Comparison of ENCODE assay signal across 8 cellular contexts in genomic region chr20:651713-652610, GRCh38. TPM values are rescaled to one million over a fixed set of nuclear protein-coding genes. Genes with fewer than 3 reads are reported as not detected.
DNase-seq lines count a peak whose midpoint lies in the region; ATAC-seq, FAIRE-seq and TF ChIP-seq lines count a peak whose summit lies in the region.

No MANE protein-coding gene starts in this region.

- H3K36me3 ChIP-seq in keratinocyte (ENCODE audit: control insufficient read depth in 2 of 2, extremely low read depth in 1 of 2, insufficient read depth in 2 of 2, low read length in 2 of 2), result peaks cover 22 to 26% of the 10 kb centered on the region in 2 experiments
- H3K36me3 ChIP-seq in stomach smooth muscle (ENCODE audit: control insufficient read depth in 2 of 2, insufficient read depth in 2 of 2, low read length in 2 of 2), result peaks cover 22 to 33% of the 10 kb centered on the region in 2 donors

- dilution Hi-C loops in keratinocyte (cut with MboI; ENCODE audit: extremely low pct_ligation_motif_present, low sequenced_read_pairs), result no loop called here

- no peak overlapping the region for H2AFZ ChIP-seq in keratinocyte (ENCODE audit: control insufficient read depth, low read length)

- H4K20me1 ChIP-seq in keratinocyte (ENCODE audit: control insufficient read depth, extremely low read depth, insufficient read depth, low read length), result peaks cover 4% of the 10 kb centered on the region

- H3K9me3 ChIP-seq in keratinocyte (ENCODE audit: control insufficient read depth, low read depth, low read length) (no peaks in the 10 kb centered on the region), stomach smooth muscle (ENCODE audit: control insufficient read depth in 2 of 2, low read length in 2 of 2) (peaks cover 6 to 7% of the 10 kb centered on the region in 2 donors)

- peak overlapping the region; percentile 92 for H3K4me2 ChIP-seq in keratinocyte (ENCODE audit: control insufficient read depth, extremely low read depth, insufficient read depth, low read depth, low read length)

- no peak for FAIRE-seq in keratinocyte (lab: Jason Lieb, UNC)

- H3K27me3 ChIP-seq in keratinocyte (ENCODE audit: control insufficient read depth, extremely low read depth, insufficient read depth, low read length) (no peaks in the 10 kb centered on the region), stomach smooth muscle (ENCODE audit: control insufficient read depth in 1 of 2, insufficient read depth in 2 of 2, low read length in 2 of 2) (no peaks in the 10 kb centered on the region)

- peaks cover 28% of the 10 kb centered on the region for H3K79me2 ChIP-seq in keratinocyte (ENCODE audit: control insufficient read depth, insufficient read depth, low read length)

- peaks cover 9% of the 10 kb centered on the region for H3K27me3 Mint-ChIP-seq in activated T-cell treated with anti-CD3 and anti-CD28 coated beads, Interleukin-2, amount 50 U/mL, for 24 hours
- peaks cover 5% of the 10 kb centered on the region for H3K27me3 Mint-ChIP-seq in activated naive CD8-positive, alpha-beta T cell

- no peaks in the 10 kb centered on the region for H3K9me3 Mint-ChIP-seq in activated T-cell treated with anti-CD3 and anti-CD28 coated beads, Interleukin-2, amount 50 U/mL, for 24 hours
- H3K9me3 Mint-ChIP-seq in activated naive CD8-positive, alpha-beta T cell (ENCODE audit: low read depth), result no peaks in the 10 kb centered on the region

- H3K36me3 Mint-ChIP-seq in activated T-cell treated with anti-CD3 and anti-CD28 coated beads, Interleukin-2, amount 50 U/mL, for 24 hours (ENCODE audit: low read depth), result peaks cover 45% of the 10 kb centered on the region
- H3K36me3 Mint-ChIP-seq in activated naive CD8-positive, alpha-beta T cell, result peaks cover 8% of the 10 kb centered on the region

- DNase-seq in activated T-cell treated with anti-CD3 and anti-CD28 coated beads, Interleukin-2, amount 50 U/mL, for 24 hours, result peak; percentile 45
- DNase-seq in activated T-cell treated with anti-CD3 and anti-CD28 coated beads, Interleukin-2, amount 50 U/mL, for 1 hour, result no peak
- DNase-seq in keratinocyte (ENCODE audit: low read depth, low spot score) (no peak), dedifferentiated amniotic fluid mesenchymal stem cell (ENCODE audit: extremely low spot score) (no peak), islet precursor cell (no peak)

- H3K4me1 ChIP-seq in keratinocyte (ENCODE audit: control insufficient read depth, extremely low read depth, insufficient read depth, low read length) (peaks cover 13% of the 10 kb centered on the region), stomach smooth muscle (ENCODE audit: control insufficient read depth, insufficient read depth, low read length) (peaks cover 21% of the 10 kb centered on the region)

- H3K4me3 Mint-ChIP-seq in activated T-cell treated with anti-CD3 and anti-CD28 coated beads, Interleukin-2, amount 50 U/mL, for 24 hours, result peak overlapping the region; percentile 86
- peak overlapping the region; percentile 89 for H3K4me3 Mint-ChIP-seq in activated naive CD8-positive, alpha-beta T cell

- H3K27ac ChIP-seq in keratinocyte (ENCODE audit: control insufficient read depth, insufficient read depth, low read length) (peak overlapping the region; percentile 81), stomach smooth muscle (ENCODE audit: low read length) (peak overlapping the region; percentile 64)

- H3K9ac ChIP-seq in keratinocyte (ENCODE audit: control insufficient read depth, extremely low read depth, insufficient read depth, low read length) (peak overlapping the region; percentile 91), stomach smooth muscle (ENCODE audit: low read length in 2 of 2) (peak overlapping the region; percentile 56 to 76)

- ATAC-seq in GM21576 (IDR thresholded peaks at IDR 0.05; ENCODE audit: unreplicated experiment), result no peak

- H3K27ac Mint-ChIP-seq in activated T-cell treated with anti-CD3 and anti-CD28 coated beads, Interleukin-2, amount 50 U/mL, for 24 hours, result peak overlapping the region; percentile 90
- H3K27ac Mint-ChIP-seq in activated naive CD8-positive, alpha-beta T cell, result peak overlapping the region; percentile 83

- H3K4me1 Mint-ChIP-seq in activated T-cell treated with anti-CD3 and anti-CD28 coated beads, Interleukin-2, amount 50 U/mL, for 24 hours (ENCODE audit: low read depth), result peaks cover 35% of the 10 kb centered on the region
- peaks cover 27% of the 10 kb centered on the region for H3K4me1 Mint-ChIP-seq in activated naive CD8-positive, alpha-beta T cell (ENCODE audit: low read depth)

- no peak for TF ChIP-seq CTCF in keratinocyte (optimal IDR thresholded peaks at IDR 0.05 in 1 of 3, IDR thresholded peaks at IDR 0.05 in 1 of 3, conservative IDR thresholded peaks at IDR 0.05 in 1 of 3; ENCODE audit: extremely low read depth in 1 of 3, insufficient read depth in 2 of 3, low read length in 3 of 3)

- no peaks in the 10 kb centered on the region for H3K9me1 ChIP-seq in keratinocyte (ENCODE audit: control insufficient read depth, extremely low read depth, insufficient read depth, low read length)

- H3K4me3 ChIP-seq in keratinocyte (ENCODE audit: control insufficient read depth in 2 of 3, extremely low read depth in 1 of 3, insufficient read depth in 2 of 3, low read depth in 1 of 3, low read length in 3 of 3) (peak overlapping the region; percentile 72 to 95 (median 76)), stomach smooth muscle (ENCODE audit: low read length in 2 of 2) (peak overlapping the region; percentile 79 to 93)

RNA-seq across cellular contexts. Expression of gene SRXN1, which starts 1.0 kb away (rescaled TPM):
- 49.9 to 55.3 TPM (median 51.7 TPM) in 3 replicates for polyA plus RNA-seq in keratinocyte
- 14.3 TPM for polyA plus RNA-seq in keratinocyte (2011; ENCODE audit: low read depth)
- polyA plus RNA-seq in keratinocyte (2011; cell fraction: cytosol; rRNA removed), result 47.5 and 68.9 TPM in 2 replicates
- 24.0 and 25.8 TPM in 2 replicates for polyA plus RNA-seq in keratinocyte (2011; cell fraction: nucleus; rRNA removed)
- 46.6 and 56.9 TPM in 2 replicates for polyA plus RNA-seq in keratinocyte (2012; ENCODE audit: low replicate concordance)
- 38.6 to 43.2 TPM (median 41.1 TPM) in 3 replicates for polyA minus RNA-seq in keratinocyte
- 53.3 TPM for polyA minus RNA-seq in keratinocyte (2011; cell fraction: cytosol; rRNA and poly(A)+ RNA removed)
- 14.9 and 20.7 TPM in 2 replicates for polyA minus RNA-seq in keratinocyte (2011; cell fraction: nucleus; rRNA and poly(A)+ RNA removed)

RNA-seq across cellular contexts. Expression of gene SCRT2, which starts 23.6 kb away (rescaled TPM):
- not detected in 3 replicates for polyA plus RNA-seq in keratinocyte
- polyA plus RNA-seq in keratinocyte (2011; ENCODE audit: low read depth), result not detected
- polyA plus RNA-seq in keratinocyte (2011; cell fraction: cytosol; rRNA removed), result not detected in 2 replicates
- not detected in 2 replicates for polyA plus RNA-seq in keratinocyte (2011; cell fraction: nucleus; rRNA removed)
- not detected in 2 replicates for polyA plus RNA-seq in keratinocyte (2012; ENCODE audit: low replicate concordance)
- not detected in 3 replicates for polyA minus RNA-seq in keratinocyte
- not detected for polyA minus RNA-seq in keratinocyte (2011; cell fraction: cytosol; rRNA and poly(A)+ RNA removed)
- polyA minus RNA-seq in keratinocyte (2011; cell fraction: nucleus; rRNA and poly(A)+ RNA removed), result not detected in 2 replicates

RNA-seq across cellular contexts. Expression of gene TCF15, which starts 41.9 kb away (rescaled TPM):
- not detected in 3 replicates for polyA plus RNA-seq in keratinocyte
- polyA plus RNA-seq in keratinocyte (2011; ENCODE audit: low read depth), result not detected
- not detected in 2 replicates for polyA plus RNA-seq in keratinocyte (2011; cell fraction: cytosol; rRNA removed)
- polyA plus RNA-seq in keratinocyte (2011; cell fraction: nucleus; rRNA removed), result not detected in 2 replicates
- not detected in 2 replicates for polyA plus RNA-seq in keratinocyte (2012; ENCODE audit: low replicate concordance)
- polyA minus RNA-seq in keratinocyte, result not detected in 3 replicates
- not detected for polyA minus RNA-seq in keratinocyte (2011; cell fraction: cytosol; rRNA and poly(A)+ RNA removed)
- polyA minus RNA-seq in keratinocyte (2011; cell fraction: nucleus; rRNA and poly(A)+ RNA removed), result not detected in 2 replicates
